In genomic region chr13:30114586-30115256, GRCh38 we compare ENCODE assay signal across 1 cellular context.
A peak's percentile ranks its signal among the peaks of the same experiment; 100 is the strongest.
TF ChIP-seq lines count a peak whose summit lies in the region.

No MANE protein-coding gene starts in this region.

TF ChIP-seq in H1, 55 proteins besides CTCF, POLR2A, EP300 and RAD21 (continued from another document):
- TF ChIP-seq ZNF274 (IDR thresholded peaks at IDR 0.05; ENCODE audit: borderline replicate concordance, extremely low read depth, low read length) (no peak), CREB1 (IDR thresholded peaks at IDR 0.05) (peak; percentile 69), KDM1A (IDR thresholded peaks at IDR 0.05; ENCODE audit: borderline replicate concordance, low read length) (no peak), NRF1 (IDR thresholded peaks at IDR 0.05; ENCODE audit: low read depth, low read length) (peak; percentile 40), ATF3 (IDR thresholded peaks at IDR 0.05; ENCODE audit: insufficient read depth, low read depth, low read length) (no peak), RFX5 (IDR thresholded peaks at IDR 0.05; ENCODE audit: borderline replicate concordance, low read depth, low read length) (no peak), CBX8 (IDR thresholded peaks at IDR 0.05; ENCODE audit: borderline replicate concordance, low read depth, low read length) (no peak), TCF12 (IDR thresholded peaks at IDR 0.05; ENCODE audit: low read depth, low read length) (peak; percentile 91; the same call in 1 of the 2 replicates), SRF (IDR thresholded peaks at IDR 0.05; ENCODE audit: low read depth, low read length) (peak; percentile 42; the same call in 1 of the 2 replicates), KDM4A (IDR thresholded peaks at IDR 0.05; ENCODE audit: low read depth, low read length, severe bottlenecking) (peak; percentile 88), POLR2AphosphoS5 (IDR thresholded peaks at IDR 0.05; ENCODE audit: low read depth, low read length) (peak; percentile 83), NANOG (IDR thresholded peaks at IDR 0.05; ENCODE audit: insufficient read depth, low read depth, low read length, poor library complexity, severe bottlenecking) (no peak), GTF2F1 (IDR thresholded peaks at IDR 0.05; ENCODE audit: borderline replicate concordance, low read depth, low read length) (no peak), BACH1 (IDR thresholded peaks at IDR 0.05; ENCODE audit: low read length) (peak; percentile 71), TAF7 (optimal IDR thresholded peaks at IDR 0.05; ENCODE audit: borderline replicate concordance, low read depth, low read length) (peak; percentile 83), SP4 (IDR thresholded peaks at IDR 0.05; ENCODE audit: low read length) (no peak), EGR1 (IDR thresholded peaks at IDR 0.05; ENCODE audit: borderline replicate concordance, low read depth, low read length) (no peak), BCL11A (IDR thresholded peaks at IDR 0.05; ENCODE audit: low read depth in 2 of 2, low read length in 2 of 2) (no peak), CHD1 (IDR thresholded peaks at IDR 0.05; ENCODE audit: low read depth, low read length) (no peak), TAF1 (IDR thresholded peaks at IDR 0.05; ENCODE audit: low read depth, low read length) (peak; percentile 80), CHD7 (IDR thresholded peaks at IDR 0.05; ENCODE audit: insufficient replicate concordance, low read length) (no peak), HDAC2 (IDR thresholded peaks at IDR 0.05; ENCODE audit: borderline replicate concordance in 1 of 2, low read depth in 2 of 2, low read length in 2 of 2) (0 out of 4 replicates have a peak, but pooled peaks of 1 of the 2 experiments have one; percentile 20), MAX (IDR thresholded peaks at IDR 0.05) (peak; percentile 85), TEAD4 (IDR thresholded peaks at IDR 0.05; ENCODE audit: low read depth, low read length) (0 out of 2 replicates have a peak, but pooled peaks have one; percentile 25), YY1 (IDR thresholded peaks at IDR 0.05; ENCODE audit: low read depth, low read length) (no peak; the same call in none of the 2 replicates), EZH2 (IDR thresholded peaks at IDR 0.05; ENCODE audit: low read depth, low read length, severe bottlenecking) (no peak), JUN (IDR thresholded peaks at IDR 0.05; ENCODE audit: low read depth, low read length) (no peak), KDM5A (IDR thresholded peaks at IDR 0.05; ENCODE audit: low read length) (no peak), CTBP2 (IDR thresholded peaks at IDR 0.05; ENCODE audit: borderline replicate concordance, insufficient read depth, insufficient read length, low read length) (peak; percentile 55), CBX5 (IDR thresholded peaks at IDR 0.05; ENCODE audit: low read depth, low read length) (no peak), GABPA (IDR thresholded peaks at IDR 0.05; ENCODE audit: borderline replicate concordance, insufficient read depth, low read length) (no peak), SAP30 (IDR thresholded peaks at IDR 0.05; ENCODE audit: insufficient read depth, insufficient replicate concordance, low read length) (no peak), CEBPB (IDR thresholded peaks at IDR 0.05; ENCODE audit: low read depth, low read length) (no peak), RBBP5 (IDR thresholded peaks at IDR 0.05; ENCODE audit: borderline replicate concordance, low read depth, low read length) (peak; percentile 95; the same call in 1 of the 2 replicates), CHD2 (IDR thresholded peaks at IDR 0.05; ENCODE audit: low read length) (no peak), TBP (IDR thresholded peaks at IDR 0.05; ENCODE audit: low read depth, low read length) (0 out of 2 replicates have a peak, but pooled peaks have one; percentile 19), BRCA1 (IDR thresholded peaks at IDR 0.05; ENCODE audit: low read depth, low read length) (no peak), RNF2 (IDR thresholded peaks at IDR 0.05; ENCODE audit: borderline replicate concordance, low read depth, low read length, missing control alignments, poor library complexity, severe bottlenecking) (no peak), E2F6 (IDR thresholded peaks at IDR 0.05) (peak; percentile 57), ASH2L (IDR thresholded peaks at IDR 0.05; ENCODE audit: low read length) (peak; percentile 49), SIX5 (IDR thresholded peaks at IDR 0.05; ENCODE audit: low read depth, low read length) (no peak), JUND (IDR thresholded peaks at IDR 0.05; ENCODE audit: low read length) (peak; percentile 50; the same call in 1 of the 2 replicates), FOSL1 (IDR thresholded peaks at IDR 0.05; ENCODE audit: insufficient read depth, low read depth, low read length) (peak; percentile 46; the same call in 1 of the 2 replicates)
